Comparison of ENCODE assay signal across 1 cellular context in genomic region chr1:177239792-177240191, GRCh38.
TF ChIP-seq lines count a peak whose summit lies in the region.

No MANE protein-coding gene starts in this region.

TF ChIP-seq in GM23338, 12 proteins besides CTCF, POLR2A, EP300 and RAD21 (continued from another document):
- no peak for TF ChIP-seq REST (IDR thresholded peaks at IDR 0.05; ENCODE audit: unreplicated experiment)
- TF ChIP-seq ETS1 (IDR thresholded peaks at IDR 0.05), result no peak
- TF ChIP-seq ZNF114 (CRISPR knock-in tag; IDR thresholded peaks at IDR 0.05), result no peak
- no peak for TF ChIP-seq POLR2AphosphoS5 (IDR thresholded peaks at IDR 0.05; ENCODE audit: low read depth)
- TF ChIP-seq EZH2phosphoT487 (IDR thresholded peaks at IDR 0.05; ENCODE audit: unreplicated experiment), result no peak
